Comparison of ENCODE assay signal across 1 cellular context in the genomic region with DNA sequence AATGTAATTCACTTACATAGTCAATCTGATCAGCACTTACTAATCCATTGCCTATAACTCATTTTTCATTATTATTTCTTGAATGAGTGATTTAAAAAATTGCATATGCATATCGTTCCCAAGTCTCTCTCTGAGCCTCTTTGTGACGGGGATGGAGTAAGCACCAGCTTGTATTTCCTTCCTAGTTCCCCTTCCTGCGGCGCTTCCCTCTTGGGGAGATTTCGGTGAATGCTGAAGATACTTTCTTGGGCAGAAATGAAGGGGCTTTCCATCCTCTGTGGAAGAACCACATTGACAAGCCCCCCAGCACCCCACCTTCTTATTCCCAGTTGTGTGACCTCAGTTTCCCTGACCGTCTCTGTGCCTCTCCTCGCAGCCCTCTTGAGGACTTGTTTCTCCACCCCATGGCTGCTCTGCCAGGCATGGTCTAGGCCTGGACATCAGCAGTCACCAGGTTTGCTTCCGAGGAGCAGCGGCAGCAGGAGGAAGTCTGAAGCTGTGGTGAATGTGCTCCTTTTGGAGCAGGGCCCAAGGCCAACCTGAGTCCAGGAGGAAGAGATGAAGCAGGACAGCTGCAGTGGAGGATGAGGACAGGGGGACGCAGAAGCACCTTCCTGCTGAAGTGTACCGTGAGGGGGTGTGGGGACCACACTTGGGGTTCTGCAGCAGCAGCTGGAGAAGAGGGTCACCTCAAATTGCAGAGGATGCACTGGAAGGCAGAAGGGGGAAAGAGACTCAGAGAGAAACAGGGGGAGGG.
TF ChIP-seq lines count a peak whose summit lies in the region.

No MANE protein-coding gene starts in this region.

TF ChIP-seq in liver, 16 proteins besides CTCF, POLR2A, EP300 and RAD21 (continued from another document):
- TF ChIP-seq, protein P1, sequence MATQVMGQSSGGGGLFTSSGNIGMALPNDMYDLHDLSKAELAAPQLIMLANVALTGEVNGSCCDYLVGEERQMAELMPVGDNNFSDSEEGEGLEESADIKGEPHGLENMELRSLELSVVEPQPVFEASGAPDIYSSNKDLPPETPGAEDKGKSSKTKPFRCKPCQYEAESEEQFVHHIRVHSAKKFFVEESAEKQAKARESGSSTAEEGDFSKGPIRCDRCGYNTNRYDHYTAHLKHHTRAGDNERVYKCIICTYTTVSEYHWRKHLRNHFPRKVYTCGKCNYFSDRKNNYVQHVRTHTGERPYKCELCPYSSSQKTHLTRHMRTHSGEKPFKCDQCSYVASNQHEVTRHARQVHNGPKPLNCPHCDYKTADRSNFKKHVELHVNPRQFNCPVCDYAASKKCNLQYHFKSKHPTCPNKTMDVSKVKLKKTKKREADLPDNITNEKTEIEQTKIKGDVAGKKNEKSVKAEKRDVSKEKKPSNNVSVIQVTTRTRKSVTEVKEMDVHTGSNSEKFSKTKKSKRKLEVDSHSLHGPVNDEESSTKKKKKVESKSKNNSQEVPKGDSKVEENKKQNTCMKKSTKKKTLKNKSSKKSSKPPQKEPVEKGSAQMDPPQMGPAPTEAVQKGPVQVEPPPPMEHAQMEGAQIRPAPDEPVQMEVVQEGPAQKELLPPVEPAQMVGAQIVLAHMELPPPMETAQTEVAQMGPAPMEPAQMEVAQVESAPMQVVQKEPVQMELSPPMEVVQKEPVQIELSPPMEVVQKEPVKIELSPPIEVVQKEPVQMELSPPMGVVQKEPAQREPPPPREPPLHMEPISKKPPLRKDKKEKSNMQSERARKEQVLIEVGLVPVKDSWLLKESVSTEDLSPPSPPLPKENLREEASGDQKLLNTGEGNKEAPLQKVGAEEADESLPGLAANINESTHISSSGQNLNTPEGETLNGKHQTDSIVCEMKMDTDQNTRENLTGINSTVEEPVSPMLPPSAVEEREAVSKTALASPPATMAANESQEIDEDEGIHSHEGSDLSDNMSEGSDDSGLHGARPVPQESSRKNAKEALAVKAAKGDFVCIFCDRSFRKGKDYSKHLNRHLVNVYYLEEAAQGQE (IDR thresholded peaks at IDR 0.05): no peak
- TF ChIP-seq EGR1 (IDR thresholded peaks at IDR 0.05; ENCODE audit: low read depth in 2 of 2) (no peak), JUND (IDR thresholded peaks at IDR 0.05) (no peak), RXRA (IDR thresholded peaks at IDR 0.05) (no peak)
